Comparison of ENCODE assay signal across 11 cellular contexts in genomic region chr10:100697070-100697469, GRCh38. TPM values are rescaled to one million over a fixed set of nuclear protein-coding genes. Genes with fewer than 3 reads are reported as not detected.
DNase-seq lines count a peak whose midpoint lies in the region; ATAC-seq and TF ChIP-seq lines count a peak whose summit lies in the region.
"Had no signal": no experiment of that assay in that cellular context is flagged by ENCODE, and none has a peak within 500 bp of the region (broad histone marks: within the 10 kb centered on the region; RNA-seq: fewer than 3 reads in every experiment).

No MANE protein-coding gene starts in this region.

- H3K27me3 Mint-ChIP-seq in endodermal cell (ENCODE audit: insufficient read depth) = peaks cover 58% of the 10 kb centered on the region
- H3K27me3 Mint-ChIP-seq in effector memory CD8-positive, alpha-beta T cell = peaks cover 6 to 26% of the 10 kb centered on the region in 2 donors

- no peak overlapping the region for H3K27ac Mint-ChIP-seq in endodermal cell
- H3K27ac Mint-ChIP-seq in effector memory CD8-positive, alpha-beta T cell = no peak overlapping the region

- H3K4me1 Mint-ChIP-seq in endodermal cell = no peaks in the 10 kb centered on the region
- no peaks in the 10 kb centered on the region for H3K4me1 Mint-ChIP-seq in effector memory CD8-positive, alpha-beta T cell (ENCODE audit: low read depth in 2 of 2)

- peaks cover 14% of the 10 kb centered on the region for H3K27me3 ChIP-seq in endodermal cell (ENCODE audit: control insufficient read depth, insufficient read depth, low read length, poor library complexity, severe bottlenecking)

- no peaks in the 10 kb centered on the region for H3K9me3 ChIP-seq in endodermal cell (ENCODE audit: control insufficient read depth, low read length)

- no peak for TF ChIP-seq CTCF in AG09319 (IDR thresholded peaks at IDR 0.05; ENCODE audit: low read depth, low read length)
- no peak for TF ChIP-seq CTCF in endodermal cell (conservative IDR thresholded peaks at IDR 0.05)

- H3K4me3 Mint-ChIP-seq in endodermal cell = no peak overlapping the region
- no peak overlapping the region for H3K4me3 Mint-ChIP-seq in effector memory CD8-positive, alpha-beta T cell

- H3K36me3 ChIP-seq in endodermal cell (ENCODE audit: control insufficient read depth, insufficient read depth, low read length) = no peaks in the 10 kb centered on the region

- DNase-seq in AG09319 (ENCODE audit: extremely low read depth, low read depth) = peak; percentile 14
- peak; percentile 74 for DNase-seq in HCEC 1CT
- peak; percentile 23 for DNase-seq in SW480 (ENCODE audit: low spot score)
- peak; percentile 88 for DNase-seq in iris pigment epithelial cell (ENCODE audit: low read depth)
- no peak for DNase-seq in DMS153 treated with DMSO at 0.1 percent for 48 hours (lab: John Stamatoyannopoulos, UW; ENCODE audit: unreplicated experiment)
- no peak for DNase-seq in endodermal cell
- no peak for DNase-seq in effector memory CD8-positive, alpha-beta T cell
- DNase-seq: cerebellar nuclear complex, NCI-H2171 treated with DMSO at 0.1 percent for 48 hours, substantia nigra had no signal

- no peak overlapping the region for H3K9ac ChIP-seq in endodermal cell (ENCODE audit: extremely low read depth, low read length, poor library complexity, severe bottlenecking)

- ATAC-seq in GM21576 (IDR thresholded peaks at IDR 0.05; ENCODE audit: unreplicated experiment) = no peak
- ATAC-seq in effector memory CD8-positive, alpha-beta T cell (replicated peaks) = no peak

- H3K4me3 ChIP-seq in endodermal cell (ENCODE audit: low read length) = no peak overlapping the region

- no peak overlapping the region for H3K27ac ChIP-seq in endodermal cell (ENCODE audit: low read depth, low read length)

- 75 to 100% methylated on average over 1 of the region's 1 CpG for WGBS in endodermal cell (ENCODE audit: insufficient coverage in 1 of 2, insufficient read length in 1 of 2), 2 experiments

- peaks cover 4% of the 10 kb centered on the region for H3K4me1 ChIP-seq in endodermal cell (ENCODE audit: control insufficient read depth, insufficient read depth, low read length)

- no peaks in the 10 kb centered on the region for H3K9me3 Mint-ChIP-seq in endodermal cell
- H3K9me3 Mint-ChIP-seq in effector memory CD8-positive, alpha-beta T cell = no peaks in the 10 kb centered on the region

- no peaks in the 10 kb centered on the region for H3K36me3 Mint-ChIP-seq in endodermal cell (ENCODE audit: low read depth)
- H3K36me3 Mint-ChIP-seq in effector memory CD8-positive, alpha-beta T cell (ENCODE audit: insufficient read depth) = no peaks in the 10 kb centered on the region

RNA-seq across cellular contexts. Expression of gene PAX2, which starts 48.3 kb away (rescaled TPM):
- total RNA-seq in endodermal cell = under 1 TPM; 0.93 to 0.99 TPM
- polyA plus RNA-seq in endodermal cell (2013, experiment 1 of 2) = 3.0 TPM
- polyA plus RNA-seq in endodermal cell (2013, experiment 2 of 2) = 3.6 TPM

Comparison
In these comparisons a context has a peak if more than half of its experiments do, and no peak if none do; other contexts are left out.
1. DNase-seq: peak in AG09319 (single experiment), HCEC 1CT (single experiment), SW480 (single experiment) and iris pigment epithelial cell (single experiment); none in DMS153 treated with DMSO at 0.1 percent for 48 hours (single experiment), endodermal cell (single experiment) and effector memory CD8-positive, alpha-beta T cell (0 of 3).